In the genomic region with DNA sequence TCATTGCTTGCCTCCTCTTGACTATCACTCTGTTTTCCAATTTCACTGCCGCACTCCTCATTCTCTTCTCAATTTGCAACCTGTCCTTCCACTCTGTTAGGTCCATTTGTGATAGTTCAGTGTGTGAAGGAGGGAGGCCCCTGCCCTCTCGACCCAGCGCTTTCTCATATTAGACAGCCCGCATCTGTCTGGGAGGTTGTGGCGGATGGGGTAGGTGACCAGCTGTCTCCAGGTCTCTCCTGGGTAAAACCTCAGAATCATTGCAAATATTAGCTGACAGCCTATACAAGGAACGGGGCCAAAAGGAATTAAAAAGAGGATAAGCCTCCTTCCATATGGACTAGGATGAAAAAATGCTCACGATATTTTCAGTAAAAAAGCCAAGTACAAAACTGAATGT, we compare ENCODE assay signal across 21 cellular contexts. TPM values are rescaled to one million over a fixed set of nuclear protein-coding genes. Genes with fewer than 3 reads are reported as not detected.
DNase-seq lines count a peak whose midpoint lies in the region; ATAC-seq and TF ChIP-seq lines count a peak whose summit lies in the region.
"Had no signal": no experiment of that assay in that cellular context is flagged by ENCODE, and none has a peak within 500 bp of the region (broad histone marks: within the 10 kb centered on the region; RNA-seq: fewer than 3 reads in every experiment).

No MANE protein-coding gene starts in this region.

- H4K20me1 ChIP-seq in BLaER1 treated with 17β-estradiol and CSF1 and Interleukin-3, amounts not matched to agents 10 nM and 100 nM, result no peaks in the 10 kb centered on the region

- intact Hi-C loops in activated T-helper 2 cell treated with anti-CD3 and anti-CD28 coated beads, Interferon-gamma antibody, Interleukin-2, Interleukin-4, amounts not matched to agents 10 μg/mL and 5 μg/mL and 100 μg/mL, durations not matched to agents 14 hours and 24 hours and 36 hours (cut with micrococcal nuclease), result loop anchor here (10.0 kb wide), 2 partner anchors 265 to 615 kb away; no protein-coding TSS in a partner anchor

- H3K9ac ChIP-seq in BLaER1 treated with 17β-estradiol and CSF1 and Interleukin-3, amounts not matched to agents 10 nM and 100 nM, result no peak overlapping the region

- H3K36me3 ChIP-seq in BLaER1 treated with 17β-estradiol and CSF1 and Interleukin-3, amounts not matched to agents 10 nM and 100 nM, result no peaks in the 10 kb centered on the region

- TF ChIP-seq CTCF in progenitor cell of endocrine pancreas (IDR thresholded peaks at IDR 0.05; ENCODE audit: unreplicated experiment) (no peak), foreskin fibroblast (IDR thresholded peaks at IDR 0.05; ENCODE audit: low read depth, low read length) (no peak)

- peaks cover 17% of the 10 kb centered on the region for H3K9me3 Mint-ChIP-seq in activated T-helper 2 cell treated with anti-CD3 and anti-CD28 coated beads, Interferon-gamma antibody, Interleukin-2, Interleukin-4, amounts not matched to agents 10 μg/mL and 5 μg/mL and 100 μg/mL, durations not matched to agents 14 hours and 24 hours and 36 hours
- peaks cover 3% of the 10 kb centered on the region for H3K9me3 Mint-ChIP-seq in progenitor cell of endocrine pancreas (ENCODE audit: low read depth)

- H3K27me3 ChIP-seq in BLaER1 treated with 17β-estradiol and CSF1 and Interleukin-3, amounts not matched to agents 10 nM and 100 nM, result no peaks in the 10 kb centered on the region

- peaks cover 16% of the 10 kb centered on the region for H3K36me3 Mint-ChIP-seq in activated T-helper 2 cell treated with anti-CD3 and anti-CD28 coated beads, Interferon-gamma antibody, Interleukin-2, Interleukin-4, amounts not matched to agents 10 μg/mL and 5 μg/mL and 100 μg/mL, durations not matched to agents 14 hours and 24 hours and 36 hours (ENCODE audit: low read depth)
- no peaks in the 10 kb centered on the region for H3K36me3 Mint-ChIP-seq in progenitor cell of endocrine pancreas (ENCODE audit: insufficient read depth)

- H3K27ac ChIP-seq in BLaER1 treated with 17β-estradiol and CSF1 and Interleukin-3, amounts not matched to agents 10 nM and 100 nM, result no peak overlapping the region
- H3K27ac ChIP-seq: PC-9, RWPE1 had no signal

- DNase-seq in NCI-H524 treated with DMSO at 0.1 percent for 48 hours (lab: John Stamatoyannopoulos, UW), result peak; percentile 86
- DNase-seq in activated T-helper 2 cell treated with anti-CD3 and anti-CD28 coated beads, Interferon-gamma antibody, Interleukin-2, Interleukin-4, amounts not matched to agents 10 μg/mL and 5 μg/mL and 100 μg/mL, durations not matched to agents 14 hours and 24 hours and 36 hours (ENCODE audit: low spot score), result no peak
- DNase-seq in progenitor cell of endocrine pancreas (ENCODE audit: low spot score, unreplicated experiment), result no peak
- DNase-seq in foreskin fibroblast, result no peak
- DNase-seq: Caco-2; CD4-positive, alpha-beta T cell; DMS53; EL; GOT3; NCI-H1105 treated with DMSO at 0.1 percent for 48 hours; NCI-H1694; NCI-H748 treated with DMSO at 0.1 percent for 48 hours; PC-9; SIG-M5 had no signal

- H3K4me3 Mint-ChIP-seq in activated T-helper 2 cell treated with anti-CD3 and anti-CD28 coated beads, Interferon-gamma antibody, Interleukin-2, Interleukin-4, amounts not matched to agents 10 μg/mL and 5 μg/mL and 100 μg/mL, durations not matched to agents 14 hours and 24 hours and 36 hours (ENCODE audit: low read depth), result no peak overlapping the region
- H3K4me3 Mint-ChIP-seq in progenitor cell of endocrine pancreas (ENCODE audit: low read depth), result no peak overlapping the region
- H3K4me3 Mint-ChIP-seq: B cell; CD4-positive, alpha-beta T cell had no signal

- H3K27me3 Mint-ChIP-seq in activated T-helper 2 cell treated with anti-CD3 and anti-CD28 coated beads, Interferon-gamma antibody, Interleukin-2, Interleukin-4, amounts not matched to agents 10 μg/mL and 5 μg/mL and 100 μg/mL, durations not matched to agents 14 hours and 24 hours and 36 hours (ENCODE audit: low read depth), result no peaks in the 10 kb centered on the region
- no peaks in the 10 kb centered on the region for H3K27me3 Mint-ChIP-seq in progenitor cell of endocrine pancreas
- H3K27me3 Mint-ChIP-seq: CD4-positive, alpha-beta T cell had no signal

- H3K4me1 Mint-ChIP-seq in activated T-helper 2 cell treated with anti-CD3 and anti-CD28 coated beads, Interferon-gamma antibody, Interleukin-2, Interleukin-4, amounts not matched to agents 10 μg/mL and 5 μg/mL and 100 μg/mL, durations not matched to agents 14 hours and 24 hours and 36 hours (ENCODE audit: low read depth), result peaks cover 47% of the 10 kb centered on the region
- H3K4me1 Mint-ChIP-seq in progenitor cell of endocrine pancreas (ENCODE audit: low read depth), result peaks cover 22% of the 10 kb centered on the region

- peaks cover 36 to 58% (median 44%) of the 10 kb centered on the region in 10 experiments for H3K4me1 ChIP-seq in BLaER1 treated with 17β-estradiol and CSF1 and Interleukin-3, amounts not matched to agents 10 nM and 100 nM

- peaks cover 0 to 13% (median 7%) of the 10 kb centered on the region in 11 experiments; a peak in 14 of 22 replicates for H3K9me3 ChIP-seq in BLaER1 treated with 17β-estradiol and CSF1 and Interleukin-3, amounts not matched to agents 10 nM and 100 nM (replicated peaks in 1 of 11)
- H3K9me3 ChIP-seq: Caco-2 had no signal

- peak overlapping the region; percentile 53 for H3K27ac Mint-ChIP-seq in activated T-helper 2 cell treated with anti-CD3 and anti-CD28 coated beads, Interferon-gamma antibody, Interleukin-2, Interleukin-4, amounts not matched to agents 10 μg/mL and 5 μg/mL and 100 μg/mL, durations not matched to agents 14 hours and 24 hours and 36 hours
- peak overlapping the region; percentile 33 for H3K27ac Mint-ChIP-seq in progenitor cell of endocrine pancreas
- H3K27ac Mint-ChIP-seq: B cell; CD4-positive, alpha-beta T cell had no signal

- H3K4me2 ChIP-seq in BLaER1 treated with 17β-estradiol and CSF1 and Interleukin-3, amounts not matched to agents 10 nM and 100 nM, result peak overlapping the region in 8 of 11 experiments; percentile 5 to 72 (median 60); a peak in 13 of 22 replicates
- H3K4me2 ChIP-seq: PC-9 had no signal

- no peak for ATAC-seq in HG03521 (IDR thresholded peaks at IDR 0.05; ENCODE audit: unreplicated experiment)
- no peak for ATAC-seq in activated CD4-positive, CD25-positive, alpha-beta regulatory T cell treated with anti-CD3 and anti-CD28 coated beads, Interleukin-2, amount 50 U/mL, for 24 hours
- ATAC-seq: K562 had no signal

- no peak overlapping the region for H3K4me3 ChIP-seq in BLaER1 treated with 17β-estradiol and CSF1 and Interleukin-3, amounts not matched to agents 10 nM and 100 nM
- H3K4me3 ChIP-seq in foreskin fibroblast (ENCODE audit: low read depth in 1 of 2, low read length in 2 of 2), result no peak overlapping the region
- H3K4me3 ChIP-seq: GM12878, K562, PC-9 had no signal

RNA-seq across cellular contexts. Expression of gene RYBP, which starts 43.5 kb away (rescaled TPM):
- 78.1 and 78.3 TPM in 2 replicates for total RNA-seq in activated T-helper 2 cell treated with anti-CD3 and anti-CD28 coated beads, Interferon-gamma antibody, Interleukin-2, Interleukin-4, amounts not matched to agents 10 μg/mL and 5 μg/mL and 100 μg/mL, durations not matched to agents 14 hours and 24 hours and 36 hours
- 30.1 TPM in 2 replicates for total RNA-seq in progenitor cell of endocrine pancreas
